ENCODE assay signal across 23 cellular contexts in genomic region chr15:66847565-66847991, GRCh38.
"Had no signal": no experiment of that assay in that cellular context is flagged by ENCODE, and none has a peak within 500 bp of the region (broad histone marks: within the 10 kb centered on the region; RNA-seq: fewer than 3 reads in every experiment).

No MANE protein-coding gene starts in this region.

- H3K4me3 ChIP-seq: adrenal gland, colonic mucosa, dorsolateral prefrontal cortex, esophagus squamous epithelium, gastrocnemius medialis, mucosa of descending colon, right lobe of liver, thoracic aorta had no signal

- H3K27me3 ChIP-seq: adrenal gland, colonic mucosa, dorsolateral prefrontal cortex, gastrocnemius medialis, right lobe of liver had no signal

- H3K4me1 ChIP-seq: parathyroid adenoma had no signal

- H3K36me3 ChIP-seq: adrenal gland, colonic mucosa, esophagus squamous epithelium, gastrocnemius medialis, right lobe of liver, thoracic aorta had no signal

- H3K4me3 Mint-ChIP-seq: activated naive CD8-positive, alpha-beta T cell; memory B cell; nephron progenitor cell; stimulated activated naive B cell treated with anti-CD40 and anti-IgM and Interleukin-4, amounts not matched to agents 10 μg/mL and 1 μg/mL and 100 μg/mL, for 72 hours; WTC11 had no signal

- H3K27ac Mint-ChIP-seq: activated naive CD8-positive, alpha-beta T cell; memory B cell; nephron progenitor cell; stimulated activated naive B cell treated with anti-CD40 and anti-IgM and Interleukin-4, amounts not matched to agents 10 μg/mL and 1 μg/mL and 100 μg/mL, for 72 hours; WTC11 had no signal

- H3K9me3 Mint-ChIP-seq: memory B cell; nephron progenitor cell; stimulated activated naive B cell treated with anti-CD40 and anti-IgM and Interleukin-4, amounts not matched to agents 10 μg/mL and 1 μg/mL and 100 μg/mL, for 72 hours; WTC11 had no signal

- DNase-seq: activated naive CD4-positive, alpha-beta T cell; activated T-cell treated with anti-CD3 and anti-CD28 coated beads, Interleukin-2, amount 50 U/mL, for 1 hour; esophagus squamous epithelium; gastrocnemius medialis; hippocampal formation; left cardiac atrium; mucosa of descending colon; nephron progenitor cell; nucleus accumbens; small intestine; stimulated activated CD4-positive, alpha-beta T cell treated with anti-CD3 and anti-CD28 coated beads, Interleukin-15, amount 100 ng/mL, for 24 hours; stimulated activated CD8-positive, alpha-beta memory T cell treated with anti-CD3 and anti-CD28 coated beads, Interleukin-4, amount 100 ng/mL, for 48 hours; stimulated activated naive B cell treated with anti-CD40 and anti-IgM and Interleukin-4, amounts not matched to agents 10 μg/mL and 1 μg/mL and 100 μg/mL, for 72 hours; T-helper 1 cell had no signal

- H3K9me3 ChIP-seq: adrenal gland, colonic mucosa, esophagus squamous epithelium, gastrocnemius medialis, mucosa of descending colon, right lobe of liver, thoracic aorta had no signal

- ATAC-seq: gastrocnemius medialis; left cardiac atrium; mucosa of descending colon; right lobe of liver; stimulated activated naive B cell treated with anti-CD40 and anti-IgM and Interleukin-4, amounts not matched to agents 10 μg/mL and 1 μg/mL and 100 μg/mL, for 72 hours; WTC11 had no signal

- H3K27ac ChIP-seq: adrenal gland, colonic mucosa, dorsolateral prefrontal cortex, esophagus squamous epithelium, gastrocnemius medialis, parathyroid adenoma, right lobe of liver had no signal

- H3K36me3 Mint-ChIP-seq: activated naive CD8-positive, alpha-beta T cell; memory B cell; stimulated activated naive B cell treated with anti-CD40 and anti-IgM and Interleukin-4, amounts not matched to agents 10 μg/mL and 1 μg/mL and 100 μg/mL, for 72 hours; WTC11 had no signal
